ENCODE assay signal across 27 cellular contexts in the genomic region with DNA sequence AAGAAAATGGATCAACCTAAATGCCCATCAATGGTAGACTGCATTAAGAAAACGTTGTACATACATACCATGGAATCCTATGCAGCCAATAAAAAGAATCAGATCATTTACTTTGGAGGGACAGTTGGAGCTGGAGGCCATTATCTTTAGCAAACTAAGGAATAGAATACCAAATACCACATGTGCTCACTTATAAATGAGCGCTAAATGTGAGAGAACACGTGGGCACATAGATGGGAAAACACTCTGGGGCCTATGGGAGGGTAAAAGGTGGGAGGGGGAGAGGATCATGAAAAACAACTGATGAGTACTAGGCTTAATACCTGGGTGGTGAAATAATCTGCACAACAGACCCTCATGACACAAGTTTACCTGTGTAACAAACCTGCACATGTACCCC.
"Had no signal": no experiment of that assay in that cellular context is flagged by ENCODE, and none has a peak within 500 bp of the region (broad histone marks: within the 10 kb centered on the region; RNA-seq: fewer than 3 reads in every experiment).

No MANE protein-coding gene starts in this region.

- DNase-seq: stimulated activated CD4-positive, alpha-beta T cell treated with anti-CD3 and anti-CD28 coated beads, Interleukin-2, amount 100 ng/mL, for 48 hours; stimulated activated CD4-positive, alpha-beta T cell treated with anti-CD3 and anti-CD28 coated beads, Interleukin-4, amount 100 ng/mL, for 1 hour; stimulated activated CD4-positive, alpha-beta T cell treated with anti-CD3 and anti-CD28 coated beads, Interleukin-4, amount 100 ng/mL, for 24 hours; stimulated activated CD4-positive, alpha-beta T cell treated with anti-CD3 and anti-CD28 coated beads, Interleukin-4, amount 100 ng/mL, for 4 hours; stimulated activated CD8-positive, alpha-beta memory T cell treated with anti-CD3 and anti-CD28 coated beads, Interleukin-4, amount 100 ng/mL, for 48 hours; stimulated activated naive B cell treated with anti-CD40 and anti-IgM and Interleukin-4, amounts not matched to agents 10 μg/mL and 1 μg/mL and 100 μg/mL, for 72 hours; stimulated activated naive CD4-positive, alpha-beta T cell; stimulated activated naive CD4-positive, alpha-beta T cell treated with Interleukin-2 at 50 U/mL for 16 hours; stimulated activated naive CD8-positive, alpha-beta T cell treated with anti-CD3 and anti-CD28 coated beads, Interleukin-15, amount 100 ng/mL, for 72 hours; stimulated activated naive CD8-positive, alpha-beta T cell treated with anti-CD3 and anti-CD28 coated beads, Interleukin-15, Interleukin-2, amounts not matched to agents 100 U/mL and 50 U/mL, for 24 hours; stomach; substantia nigra; testis; thyroid gland; tibial artery; transverse colon; trophoblast cell; upper lobe of left lung; upper lobe of right lung; uterus had no signal

- H3K4me1 ChIP-seq: stomach, suprapubic skin, testis, thyroid gland, tibial artery, tibial nerve, transverse colon, upper lobe of left lung, upper lobe of right lung, uterus, vagina had no signal

- H3K9me3 ChIP-seq: testis, thoracic aorta, thyroid gland, upper lobe of right lung, uterus, vagina had no signal

- FAIRE-seq: urothelium cell line had no signal

- H3K4me3 ChIP-seq: stomach, suprapubic skin, testis, thoracic aorta, thyroid gland, tibial artery, tibial nerve, transverse colon, upper lobe of left lung, upper lobe of right lung, uterus, vagina had no signal

- H3K36me3 ChIP-seq: stomach, suprapubic skin, thoracic aorta, thyroid gland, tibial artery, tibial nerve, transverse colon, upper lobe of left lung, upper lobe of right lung, uterus, vagina had no signal

- ATAC-seq: stimulated activated effector memory CD8-positive, alpha-beta T cell treated with anti-CD3 and anti-CD28 coated beads, Interleukin-12 subunit alpha, Interleukin-12 subunit beta, amount 100 ng/mL, for 72 hours; stimulated activated memory B cell treated with anti-CD40 and anti-IgM and Interleukin-4, amounts not matched to agents 10 μg/mL and 1 μg/mL and 100 μg/mL, for 72 hours; stimulated activated naive B cell treated with anti-CD40 and anti-IgM and Interleukin-4, amounts not matched to agents 10 μg/mL and 1 μg/mL and 100 μg/mL, for 72 hours; stimulated activated naive CD8-positive, alpha-beta T cell treated with anti-CD3 and anti-CD28 coated beads, Interleukin-15, amount 100 ng/mL, for 72 hours; stimulated activated naive CD8-positive, alpha-beta T cell treated with anti-CD3 and anti-CD28 coated beads, Interleukin-15, Interleukin-2, amounts not matched to agents 100 U/mL and 50 U/mL, for 24 hours; upper lobe of right lung had no signal

- H3K27me3 ChIP-seq: stomach, suprapubic skin, testis, thyroid gland, tibial artery, tibial nerve, transverse colon, upper lobe of left lung, upper lobe of right lung, uterus, vagina had no signal

- H3K27ac ChIP-seq: stomach, suprapubic skin, testis, thoracic aorta, thyroid gland, tibial artery, tibial nerve, transverse colon, upper lobe of left lung, upper lobe of right lung, uterus, vagina had no signal
